ENCODE assay signal across 31 cellular contexts in genomic region chr2:16385341-16385740, GRCh38.
"Had no signal": no experiment of that assay in that cellular context is flagged by ENCODE, and none has a peak within 500 bp of the region (broad histone marks: within the 10 kb centered on the region; RNA-seq: fewer than 3 reads in every experiment).

No MANE protein-coding gene starts in this region.

- H3K4me3 ChIP-seq: MG63 had no signal

- H3K9me3 ChIP-seq: MG63 had no signal

- H3K27ac ChIP-seq: KMS-11 had no signal

- H3K36me3 ChIP-seq: MG63 had no signal

- H3K27me3 ChIP-seq: MG63 had no signal

- DNase-seq: Karpas-422, Kasumi-1, KG1, MG63, MM.1S, MV-4-11, NCI-H1048, NCI-H1092, NCI-H1417 treated with DMSO at 0.1 percent for 48 hours, NCI-H1436, NCI-H1436 treated with DMSO at 0.1 percent for 48 hours, NCI-H146, NCI-H1694, NCI-H1694 treated with DMSO at 0.1 percent for 48 hours, NCI-H187, NCI-H187 treated with DMSO at 0.1 percent for 48 hours, NCI-H1930, NCI-H2029, NCI-H2029 treated with DMSO at 0.1 percent for 48 hours, NCI-H2081, NCI-H2081 treated with DMSO at 0.1 percent for 48 hours, NCI-H2107, NCI-H2171, NCI-H2171 treated with DMSO at 0.1 percent for 48 hours, NCI-H2227 treated with DMSO at 0.1 percent for 48 hours, NCI-H226, NCI-H345, NCI-H446, NCI-H446 treated with DMSO at 0.1 percent for 48 hours, NCI-H510A had no signal
